1 cellular context compared by ENCODE assay signal in genomic region chr4:103198111-103198765, GRCh38.
TF ChIP-seq lines count a peak whose summit lies in the region.

Gene CENPE (minus strand): TSS chr4:103198343. CDS start chr4:103198319, 24 bp downstream.

TF ChIP-seq in K562, 482 proteins besides CTCF, POLR2A, EP300 and RAD21 (continued from another document and continues in another):
- TF ChIP-seq GMEB1 (CRISPR knock-in tag; IDR thresholded peaks at IDR 0.05) (peak; percentile 10; the same call in 1 of the 2 replicates), ZNF384 (IDR thresholded peaks at IDR 0.05; ENCODE audit: low read depth, low read length) (no peak), GABPA (tag; conservative IDR thresholded peaks at IDR 0.05; ENCODE audit: low read depth) (no peak), POLR3A (IDR thresholded peaks at IDR 0.05; ENCODE audit: borderline replicate concordance, extremely low read depth, insufficient read depth, insufficient read length) (no peak), BRD9 (IDR thresholded peaks at IDR 0.05; ENCODE audit: low read depth, partially characterized antibody) (no peak), ZBTB43 (CRISPR knock-in tag; IDR thresholded peaks at IDR 0.05) (no peak), CXXC5 (CRISPR knock-in tag; IDR thresholded peaks at IDR 0.05) (peak; percentile 82), ETV6 (IDR thresholded peaks at IDR 0.05; ENCODE audit: borderline replicate concordance in 1 of 2, low read depth in 2 of 2, low read length in 1 of 2) (no peak), ETV6 (CRISPR knock-in tag; IDR thresholded peaks at IDR 0.05; ENCODE audit: borderline replicate concordance) (no peak), CEBPG (CRISPR knock-in tag; IDR thresholded peaks at IDR 0.05) (no peak), CEBPG (tag; conservative IDR thresholded peaks at IDR 0.05 in 1 of 2, IDR thresholded peaks at IDR 0.05 in 1 of 2) (no peak), LEF1 (IDR thresholded peaks at IDR 0.05) (no peak), ZNF121 (CRISPR knock-in tag; conservative IDR thresholded peaks at IDR 0.05) (no peak), TCF7 (IDR thresholded peaks at IDR 0.05; ENCODE audit: borderline replicate concordance) (no peak), DLX4 (CRISPR knock-in tag; IDR thresholded peaks at IDR 0.05) (no peak), RBM14 (IDR thresholded peaks at IDR 0.05; ENCODE audit: borderline replicate concordance, insufficient read depth, low read depth, low read length) (no peak), ATF7 (IDR thresholded peaks at IDR 0.05) (peak; percentile 100), SRSF1 (IDR thresholded peaks at IDR 0.05; ENCODE audit: low read depth, low read length) (no peak), MBD1 (CRISPR knock-in tag; IDR thresholded peaks at IDR 0.05) (no peak), HDAC6 (IDR thresholded peaks at IDR 0.05; ENCODE audit: low read depth, low read length) (no peak), BMI1 (IDR thresholded peaks at IDR 0.05; ENCODE audit: low read length) (no peak), HMBOX1 (IDR thresholded peaks at IDR 0.05) (no peak), RAD51 (IDR thresholded peaks at IDR 0.05; ENCODE audit: borderline replicate concordance, low read depth) (no peak), POLR2H (tag; IDR thresholded peaks at IDR 0.05; ENCODE audit: low read depth) (peak; percentile 61), CGGBP1 (CRISPR knock-in tag; IDR thresholded peaks at IDR 0.05) (no peak), XRCC5 (IDR thresholded peaks at IDR 0.05; ENCODE audit: low read depth, low read length) (no peak), SUPT5H (IDR thresholded peaks at IDR 0.05) (peak; percentile 82), RNF219 (CRISPR knock-in tag; IDR thresholded peaks at IDR 0.05) (no peak), CUX1 (CRISPR knock-in tag; IDR thresholded peaks at IDR 0.05) (no peak), GABPB1 (CRISPR knock-in tag; IDR thresholded peaks at IDR 0.05) (peak; percentile 69), ZFPM2 (CRISPR knock-in tag; IDR thresholded peaks at IDR 0.05) (no peak), ZNF766 (CRISPR knock-in tag; conservative IDR thresholded peaks at IDR 0.05) (no peak), DACH1 (IDR thresholded peaks at IDR 0.05; ENCODE audit: partially characterized antibody) (no peak), ARNT (IDR thresholded peaks at IDR 0.05) (peak in 1 of 2 experiments; percentile 30; a peak in 1 of 4 replicates), MTA2 (IDR thresholded peaks at IDR 0.05; ENCODE audit: low read depth) (no peak), THRA (IDR thresholded peaks at IDR 0.05) (no peak), ATF2 (CRISPR knock-in tag; IDR thresholded peaks at IDR 0.05) (no peak), SIRT6 (IDR thresholded peaks at IDR 0.05; ENCODE audit: low read depth, low read length) (no peak), MTA3 (IDR thresholded peaks at IDR 0.05; ENCODE audit: borderline replicate concordance) (0 out of 2 replicates have a peak, but pooled peaks have one; percentile 39), HBP1 (CRISPR knock-in tag; IDR thresholded peaks at IDR 0.05) (no peak), ILK (tag; IDR thresholded peaks at IDR 0.05; ENCODE audit: borderline replicate concordance, low read depth) (no peak), ZBTB5 (IDR thresholded peaks at IDR 0.05) (no peak), CAMTA2 (CRISPR knock-in tag; conservative IDR thresholded peaks at IDR 0.05) (no peak)
